In the genomic region with DNA sequence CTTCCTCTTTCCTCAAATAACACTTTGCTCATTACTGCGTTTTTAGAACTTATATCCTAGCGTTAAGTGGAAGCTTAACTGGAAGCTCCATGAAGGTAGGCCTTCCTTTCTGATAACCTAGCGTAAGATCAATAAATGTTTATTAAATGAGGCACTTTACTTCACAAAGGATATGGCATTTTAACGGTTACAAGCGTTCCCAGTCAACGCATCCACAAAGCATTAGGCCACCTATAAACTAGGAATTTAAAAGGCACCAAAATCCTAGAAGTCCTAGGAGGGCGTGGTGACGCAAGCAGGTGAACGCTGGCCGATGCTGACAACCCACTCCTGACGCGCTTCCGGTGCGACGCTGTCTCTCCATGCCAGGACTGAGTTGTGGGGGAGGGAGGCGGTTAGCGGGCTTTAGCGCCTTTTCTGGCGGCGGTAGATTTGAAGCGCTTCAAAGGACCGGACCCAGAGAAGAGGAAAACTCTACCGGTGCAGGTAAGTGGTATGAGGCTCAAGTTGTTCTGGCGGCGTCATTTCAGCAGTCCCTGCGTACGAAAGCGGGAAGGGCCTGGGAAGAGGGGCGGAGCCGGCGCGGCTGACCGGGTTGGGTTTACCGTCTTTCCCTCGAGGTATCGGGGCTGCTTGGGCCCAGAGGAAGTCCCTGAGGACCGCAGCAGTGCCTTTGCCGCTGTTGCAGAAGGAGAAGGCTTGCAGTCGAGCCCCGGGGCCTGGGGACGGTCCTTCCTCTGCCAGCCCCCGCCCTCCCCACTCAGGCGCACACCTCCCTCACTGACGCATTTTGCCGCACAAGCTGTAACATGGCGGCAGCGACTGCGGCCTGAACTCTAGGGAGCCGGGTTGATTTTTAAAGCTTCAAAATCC, we compare ENCODE assay signal across 8 cellular contexts. TPM values are rescaled to one million over a fixed set of nuclear protein-coding genes. Genes with fewer than 3 reads are reported as not detected.
DNase-seq lines count a peak whose midpoint lies in the region; ATAC-seq and TF ChIP-seq lines count a peak whose summit lies in the region.

PPIG (plus strand) TSS at position 347 of the 873 bp plus-strand sequence. CDS start 19,691 bp downstream, outside the sequence.

- H3K4me3 ChIP-seq in GM23338 (peak within 1 kb of the TSS; percentile 100), fibroblast of villous mesenchyme (ENCODE audit: low read depth, low read length) (peak within 1 kb of the TSS; percentile 96), neural cell (ENCODE audit: low read length) (peak within 1 kb of the TSS; percentile 89), stomach (peak within 1 kb of the TSS; percentile 83 to 94 (median 88))

- peak within 1 kb of the TSS; percentile 93 for H3K9ac ChIP-seq in neural cell (ENCODE audit: low read length)

- H3K4me1 ChIP-seq in GM23338 (ENCODE audit: insufficient read depth): peaks cover 12% of the 10 kb centered on the region
- H3K4me1 ChIP-seq in stomach: peaks cover 20 to 39% (median 27%) of the 10 kb centered on the region in 4 donors

- peaks cover 19% of the 10 kb centered on the region for H3K27me3 Mint-ChIP-seq in GM23338 (ENCODE audit: insufficient read depth, low read depth, poor library complexity)

- TF ChIP-seq EP300 in neural cell (conservative IDR thresholded peaks at IDR 0.05; ENCODE audit: poor library complexity, severe bottlenecking) (peak; percentile 82), stomach (IDR thresholded peaks at IDR 0.05) (peak; percentile 66)

- WGBS in stomach, 5 donors: 5% methylated on average over 40 to 49 of the region's 49 CpGs

- peaks cover 13% of the 10 kb centered on the region; the same call in 1 of the 3 replicates for H3K36me3 Mint-ChIP-seq in GM23338 (ENCODE audit: low read depth)

- peak within 1 kb of the TSS; percentile 95 for H3K27ac ChIP-seq in GM23338 (ENCODE audit: low read depth)
- H3K27ac ChIP-seq in neural cell (ENCODE audit: low read length): peak within 1 kb of the TSS; percentile 95
- peak within 1 kb of the TSS; percentile 93 to 100 (median 99) for H3K27ac ChIP-seq in stomach

- TF ChIP-seq RAD21 in neural cell (conservative IDR thresholded peaks at IDR 0.05): peak; percentile 22

- H3K4me3 Mint-ChIP-seq in GM23338: peak within 1 kb of the TSS; percentile 99

- ATAC-seq in GM23338: peak; percentile 93

- H2AFZ ChIP-seq in GM23338: peak within 1 kb of the TSS; percentile 88
- H2AFZ ChIP-seq in neural cell (ENCODE audit: low read depth, low read length): peak within 1 kb of the TSS; percentile 98

- H3K79me2 ChIP-seq in GM23338 (replicated peaks; ENCODE audit: insufficient read depth) (peaks cover 48% of the 10 kb centered on the region), neural cell (replicated peaks; ENCODE audit: insufficient read depth, low read length) (peaks cover 39% of the 10 kb centered on the region)

- H3K27me3 ChIP-seq in GM23338 (ENCODE audit: insufficient read depth) (no peaks in the 10 kb centered on the region), neural cell (ENCODE audit: insufficient read depth, low read depth, low read length) (no peaks in the 10 kb centered on the region), stomach (no peaks in the 10 kb centered on the region)

- H3F3A ChIP-seq in GM23338 (replicated peaks; ENCODE audit: low read depth): 0 out of 2 replicates have a peak, but pooled peaks cover 3% of the 10 kb centered on the region
- H3F3A ChIP-seq in neural cell (ENCODE audit: insufficient read depth, low read length, poor library complexity, severe bottlenecking): no peaks in the 10 kb centered on the region

- H3K9me2 ChIP-seq in GM23338 (ENCODE audit: insufficient read depth) (no peaks in the 10 kb centered on the region), neural cell (ENCODE audit: insufficient read depth, low read length) (no peaks in the 10 kb centered on the region)

- H3K27ac Mint-ChIP-seq in GM23338: peak within 1 kb of the TSS; percentile 100

- peaks cover 4% of the 10 kb centered on the region; the same call in 1 of the 2 replicates for H3K36me3 ChIP-seq in GM23338 (ENCODE audit: insufficient read depth)
- H3K36me3 ChIP-seq in neural cell (ENCODE audit: insufficient read depth, low read length): no peaks in the 10 kb centered on the region
- no peaks in the 10 kb centered on the region for H3K36me3 ChIP-seq in stomach

- DNase-seq in Daoy (ENCODE audit: low read depth) (peak; percentile 94), GM23338 (ENCODE audit: low spot score) (peak; percentile 97), LHCN-M2 (ENCODE audit: low read depth) (peak; percentile 89), SHP77 (lab: John Stamatoyannopoulos, UW) (peak; percentile 45 to 88), fibroblast of villous mesenchyme (ENCODE audit: low read depth) (peak; percentile 93), stomach (peak; percentile 91)
- DNase-seq in activated effector memory CD4-positive, alpha-beta T cell treated with anti-CD3 and anti-CD28 coated beads, Interleukin-2, amount 50 U/mL, for 16 hours: peak; percentile 95

- peaks cover 19% of the 10 kb centered on the region for H3K9me3 Mint-ChIP-seq in GM23338

- TF ChIP-seq CTCF in GM23338 (conservative IDR thresholded peaks at IDR 0.05; ENCODE audit: low read depth in 2 of 2) (no peak), fibroblast of villous mesenchyme (IDR thresholded peaks at IDR 0.05; ENCODE audit: insufficient read depth, low read depth, low read length) (no peak), neural cell (IDR thresholded peaks at IDR 0.05; ENCODE audit: poor library complexity, severe bottlenecking) (no peak), stomach (IDR thresholded peaks at IDR 0.05) (no peak)

- no peaks in the 10 kb centered on the region for H3K9me3 ChIP-seq in neural cell (ENCODE audit: low read length)
- H3K9me3 ChIP-seq in stomach: peaks cover 0 to 5% (median 0%) of the 10 kb centered on the region in 4 donors

- H3K4me1 Mint-ChIP-seq in GM23338: peaks cover 11% of the 10 kb centered on the region

- TF ChIP-seq POLR2A in stomach (IDR thresholded peaks at IDR 0.05): no peak

- H3K4me2 ChIP-seq in GM23338 (peak within 1 kb of the TSS; percentile 93), neural cell (ENCODE audit: low read length) (peak within 1 kb of the TSS; percentile 12)

- intact Hi-C loops in stomach (cut with DNase I; ENCODE audit: low total_unique reads): no loop called here

- H4K20me1 ChIP-seq in GM23338 (replicated peaks; ENCODE audit: insufficient read depth): peaks cover 26% of the 10 kb centered on the region
- H4K20me1 ChIP-seq in neural cell (ENCODE audit: insufficient read depth): no peaks in the 10 kb centered on the region

TF ChIP-seq in GM23338, 12 proteins besides CTCF, POLR2A, EP300 and RAD21:
- TF ChIP-seq ZNF331 (CRISPR knock-in tag; IDR thresholded peaks at IDR 0.05; ENCODE audit: low read depth) (no peak), ZNF114 (CRISPR knock-in tag; IDR thresholded peaks at IDR 0.05) (no peak), NANOG (IDR thresholded peaks at IDR 0.05; ENCODE audit: borderline replicate concordance) (no peak), JUNB (IDR thresholded peaks at IDR 0.05; ENCODE audit: unreplicated experiment) (no peak), POLR2AphosphoS5 (IDR thresholded peaks at IDR 0.05; ENCODE audit: low read depth) (peak; percentile 74), STAT1 (IDR thresholded peaks at IDR 0.05; ENCODE audit: unreplicated experiment) (no peak), EZH2phosphoT487 (IDR thresholded peaks at IDR 0.05; ENCODE audit: unreplicated experiment) (no peak), CREB1 (CRISPR knock-in tag; IDR thresholded peaks at IDR 0.05; ENCODE audit: low read depth) (peak; percentile 98)
- TF ChIP-seq, protein P1, sequence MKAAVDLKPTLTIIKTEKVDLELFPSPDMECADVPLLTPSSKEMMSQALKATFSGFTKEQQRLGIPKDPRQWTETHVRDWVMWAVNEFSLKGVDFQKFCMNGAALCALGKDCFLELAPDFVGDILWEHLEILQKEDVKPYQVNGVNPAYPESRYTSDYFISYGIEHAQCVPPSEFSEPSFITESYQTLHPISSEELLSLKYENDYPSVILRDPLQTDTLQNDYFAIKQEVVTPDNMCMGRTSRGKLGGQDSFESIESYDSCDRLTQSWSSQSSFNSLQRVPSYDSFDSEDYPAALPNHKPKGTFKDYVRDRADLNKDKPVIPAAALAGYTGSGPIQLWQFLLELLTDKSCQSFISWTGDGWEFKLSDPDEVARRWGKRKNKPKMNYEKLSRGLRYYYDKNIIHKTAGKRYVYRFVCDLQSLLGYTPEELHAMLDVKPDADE (IDR thresholded peaks at IDR 0.05): peak; percentile 71

TF ChIP-seq in neural cell, 6 proteins besides CTCF, POLR2A, EP300 and RAD21 (continues in another document):
- peak; percentile 91 for TF ChIP-seq MXI1 (conservative IDR thresholded peaks at IDR 0.05; ENCODE audit: poor library complexity, severe bottlenecking)
- peak; percentile 91 for TF ChIP-seq REST (IDR thresholded peaks at IDR 0.05; ENCODE audit: borderline replicate concordance)

RNA-seq across cellular contexts. Expression of gene PPIG, which starts in this region (rescaled TPM):
- 40.2 and 44.4 TPM in 2 replicates for total RNA-seq in Daoy (2014; rRNA removed; shearing (Covaris generic))
- total RNA-seq in GM23338 (2014; rRNA removed; shearing (Covaris generic)): 38.8 and 40.7 TPM in 2 replicates
- polyA plus RNA-seq in GM23338 (2016; fragmentation: Nextera tagmentation; extraction: Ambion mirVana) (117 and 157 TPM in 2 replicates), neural cell (28.7 and 45.0 TPM in 2 replicates), stomach (10 to 100 TPM; 22.0 to 98.8 (median 27.8) TPM)
- total RNA-seq in LHCN-M2 (2014; rRNA removed) (22.8 and 26.0 TPM in 2 replicates), fibroblast of villous mesenchyme (21.6 and 35.8 TPM in 2 replicates), stomach (10 to 100 TPM; 26.1 to 69.9 (median 28.0) TPM)
- 16.3 TPM for polyA plus RNA-seq in LHCN-M2 (2012)
- 61.8 and 80.2 TPM in 2 replicates for polyA minus RNA-seq in neural cell

Comparison
In these comparisons a context has a peak if more than half of its experiments do, and no peak if none do; other contexts are left out.
1. Peak in every context shown above with its lines: DNase-seq, ATAC-seq, H3K4me3 ChIP-seq and H3K27ac ChIP-seq.